Comparison of ENCODE assay signal across 32 cellular contexts in the genomic region with DNA sequence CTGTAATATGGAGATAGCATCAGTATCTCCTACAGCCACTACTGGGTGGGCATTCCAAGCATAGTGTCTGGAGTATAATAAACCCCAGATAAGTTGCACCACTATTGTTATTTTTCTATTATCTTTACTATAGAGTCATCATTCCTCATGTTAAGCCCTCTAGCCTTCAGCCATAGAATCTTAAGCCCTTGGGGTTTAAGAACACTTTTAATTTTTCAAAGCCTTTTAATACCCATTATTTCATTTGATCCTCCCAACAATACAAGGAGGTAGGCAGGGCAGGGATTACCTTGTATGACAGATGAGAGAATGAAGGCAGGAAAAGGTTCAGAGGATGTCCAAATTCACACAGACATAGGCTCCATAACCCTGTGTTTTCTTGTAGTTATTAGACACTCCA.
"Had no signal": no experiment of that assay in that cellular context is flagged by ENCODE, and none has a peak within 500 bp of the region (broad histone marks: within the 10 kb centered on the region; RNA-seq: fewer than 3 reads in every experiment).

No MANE protein-coding gene starts in this region.

- H3K36me3 ChIP-seq: adrenal gland, esophagus muscularis mucosa, gastrocnemius medialis, heart right ventricle, WERI-Rb-1 had no signal

- ATAC-seq: activated CD4-positive, CD25-positive, alpha-beta regulatory T cell treated with anti-CD3 and anti-CD28 coated beads, Interleukin-2, amount 50 U/mL, for 24 hours; activated CD8-positive, alpha-beta T cell treated with anti-CD3 and anti-CD28 coated beads for 36 hours; activated T-cell treated with anti-CD3 and anti-CD28 coated beads, Interleukin-2, amount 50 U/mL, for 4 hours; activated T-helper 17 cell treated with anti-CD3 and anti-CD28 coated beads, Interleukin-2, amount 50 U/mL, for 72 hours; body of pancreas; effector memory CD8-positive, alpha-beta T cell; foreskin keratinocyte; gastrocnemius medialis; T-helper 17 cell had no signal

- H3K27ac Mint-ChIP-seq: activated B cell treated with CpG ODN at 0.5 μM for 24 hours; activated CD8-positive, alpha-beta T cell treated with anti-CD3 and anti-CD28 coated beads for 36 hours; activated naive CD8-positive, alpha-beta T cell; activated T-helper 17 cell treated with anti-CD3 and anti-CD28 coated beads, Interleukin-2, amount 50 U/mL, for 72 hours; effector memory CD8-positive, alpha-beta T cell; T-helper 17 cell; T-helper 2 cell treated with Interferon-gamma antibody and Interleukin-4, amounts not matched to agents 5 μg/mL and 100 μg/mL, for 36 hours had no signal

- H3K9me3 ChIP-seq: adrenal gland, body of pancreas, esophagus muscularis mucosa, gastrocnemius medialis, heart right ventricle had no signal

- H3K9me3 Mint-ChIP-seq: activated B cell treated with CpG ODN at 0.5 μM for 24 hours; activated CD8-positive, alpha-beta T cell treated with anti-CD3 and anti-CD28 coated beads for 36 hours; activated T-cell treated with anti-CD3 and anti-CD28 coated beads, Interleukin-2, amount 50 U/mL, for 4 hours; activated T-helper 17 cell treated with anti-CD3 and anti-CD28 coated beads, Interleukin-2, amount 50 U/mL, for 72 hours; effector memory CD8-positive, alpha-beta T cell; T-helper 2 cell treated with Interferon-gamma antibody and Interleukin-4, amounts not matched to agents 5 μg/mL and 100 μg/mL, for 36 hours had no signal

- H3K4me1 Mint-ChIP-seq: activated T-helper 17 cell treated with anti-CD3 and anti-CD28 coated beads, Interleukin-2, amount 50 U/mL, for 72 hours; T-helper 17 cell had no signal

- H3K27me3 Mint-ChIP-seq: activated B cell treated with CpG ODN at 0.5 μM for 24 hours; activated CD8-positive, alpha-beta T cell treated with anti-CD3 and anti-CD28 coated beads for 36 hours; activated naive CD8-positive, alpha-beta T cell had no signal

- H3K27me3 ChIP-seq: adrenal gland, body of pancreas, esophagus muscularis mucosa, gastrocnemius medialis, heart right ventricle had no signal

- DNase-seq: activated B cell treated with CpG ODN at 0.5 μM for 24 hours; activated CD4-positive, alpha-beta T cell treated with anti-CD3 and anti-CD28 coated beads for 48 hours; activated CD4-positive, alpha-beta T cell treated with anti-CD3 and anti-CD28 coated beads, Interleukin-2, amount 50 U/mL, for 1 hour; activated CD4-positive, alpha-beta T cell treated with anti-CD3 and anti-CD28 coated beads, Interleukin-2, amount 50 U/mL, for 48 hours; activated CD8-positive, alpha-beta memory T cell treated with anti-CD3 and anti-CD28 coated beads for 24 hours; activated CD8-positive, alpha-beta T cell treated with anti-CD3 and anti-CD28 coated beads for 36 hours; activated effector memory CD4-positive, alpha-beta T cell treated with Interleukin-2 at 50 U/mL for 16 hours; activated gamma-delta T cell treated with Interleukin-2 at 50 U/mL for 16 hours; activated naive CD4-positive, alpha-beta T cell treated with anti-CD3 and anti-CD28 coated beads, Interleukin-2, amount 50 U/mL, for 16 hours; activated naive CD4-positive, alpha-beta T cell treated with Interleukin-2 at 50 U/mL for 16 hours; activated T-cell treated with anti-CD3 and anti-CD28 coated beads, Interleukin-2, amount 50 U/mL, for 4 hours; adrenal gland; amygdala; aorta; body of pancreas; caudate nucleus; cortex of kidney; dermis blood vessel endothelial cell; effector CD4-positive, alpha-beta T cell; effector memory CD8-positive, alpha-beta T cell; erythroblast; foreskin keratinocyte; gastrocnemius medialis; heart right ventricle; T-helper 17 cell; T1000; WERI-Rb-1 had no signal

- H3K4me3 Mint-ChIP-seq: activated B cell treated with CpG ODN at 0.5 μM for 24 hours; activated CD8-positive, alpha-beta T cell treated with anti-CD3 and anti-CD28 coated beads for 36 hours; activated naive CD8-positive, alpha-beta T cell; activated T-cell treated with anti-CD3 and anti-CD28 coated beads, Interleukin-2, amount 50 U/mL, for 4 hours; activated T-helper 17 cell treated with anti-CD3 and anti-CD28 coated beads, Interleukin-2, amount 50 U/mL, for 72 hours; effector memory CD8-positive, alpha-beta T cell; T-helper 17 cell; T-helper 2 cell treated with Interferon-gamma antibody and Interleukin-4, amounts not matched to agents 5 μg/mL and 100 μg/mL, for 36 hours had no signal

- H3K27ac ChIP-seq: adrenal gland, body of pancreas, esophagus muscularis mucosa, foreskin keratinocyte, gastrocnemius medialis, WERI-Rb-1 had no signal

- H3K4me3 ChIP-seq: adrenal gland, body of pancreas, esophagus muscularis mucosa, gastrocnemius medialis, heart right ventricle had no signal

- H3K36me3 Mint-ChIP-seq: activated naive CD8-positive, alpha-beta T cell had no signal

- H3K4me1 ChIP-seq: body of pancreas, foreskin keratinocyte had no signal
